ENCODE assay signal across 1 cellular context in genomic region chr2:189188446-189188845, GRCh38.
TF ChIP-seq lines count a peak whose summit lies in the region.

No MANE protein-coding gene starts in this region.

TF ChIP-seq in GM23338, 12 proteins besides CTCF, POLR2A, EP300 and RAD21 (continued from another document):
- TF ChIP-seq ZNF462 (CRISPR knock-in tag; IDR thresholded peaks at IDR 0.05) (no peak), ZNF114 (CRISPR knock-in tag; IDR thresholded peaks at IDR 0.05) (no peak), EZH2 (IDR thresholded peaks at IDR 0.05; ENCODE audit: low read depth, unreplicated experiment) (no peak), JUNB (IDR thresholded peaks at IDR 0.05; ENCODE audit: unreplicated experiment) (no peak)
- TF ChIP-seq, protein P1, sequence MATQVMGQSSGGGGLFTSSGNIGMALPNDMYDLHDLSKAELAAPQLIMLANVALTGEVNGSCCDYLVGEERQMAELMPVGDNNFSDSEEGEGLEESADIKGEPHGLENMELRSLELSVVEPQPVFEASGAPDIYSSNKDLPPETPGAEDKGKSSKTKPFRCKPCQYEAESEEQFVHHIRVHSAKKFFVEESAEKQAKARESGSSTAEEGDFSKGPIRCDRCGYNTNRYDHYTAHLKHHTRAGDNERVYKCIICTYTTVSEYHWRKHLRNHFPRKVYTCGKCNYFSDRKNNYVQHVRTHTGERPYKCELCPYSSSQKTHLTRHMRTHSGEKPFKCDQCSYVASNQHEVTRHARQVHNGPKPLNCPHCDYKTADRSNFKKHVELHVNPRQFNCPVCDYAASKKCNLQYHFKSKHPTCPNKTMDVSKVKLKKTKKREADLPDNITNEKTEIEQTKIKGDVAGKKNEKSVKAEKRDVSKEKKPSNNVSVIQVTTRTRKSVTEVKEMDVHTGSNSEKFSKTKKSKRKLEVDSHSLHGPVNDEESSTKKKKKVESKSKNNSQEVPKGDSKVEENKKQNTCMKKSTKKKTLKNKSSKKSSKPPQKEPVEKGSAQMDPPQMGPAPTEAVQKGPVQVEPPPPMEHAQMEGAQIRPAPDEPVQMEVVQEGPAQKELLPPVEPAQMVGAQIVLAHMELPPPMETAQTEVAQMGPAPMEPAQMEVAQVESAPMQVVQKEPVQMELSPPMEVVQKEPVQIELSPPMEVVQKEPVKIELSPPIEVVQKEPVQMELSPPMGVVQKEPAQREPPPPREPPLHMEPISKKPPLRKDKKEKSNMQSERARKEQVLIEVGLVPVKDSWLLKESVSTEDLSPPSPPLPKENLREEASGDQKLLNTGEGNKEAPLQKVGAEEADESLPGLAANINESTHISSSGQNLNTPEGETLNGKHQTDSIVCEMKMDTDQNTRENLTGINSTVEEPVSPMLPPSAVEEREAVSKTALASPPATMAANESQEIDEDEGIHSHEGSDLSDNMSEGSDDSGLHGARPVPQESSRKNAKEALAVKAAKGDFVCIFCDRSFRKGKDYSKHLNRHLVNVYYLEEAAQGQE (IDR thresholded peaks at IDR 0.05; ENCODE audit: unreplicated experiment) = no peak
